Comparison of ENCODE assay signal across 19 cellular contexts in the genomic region with DNA sequence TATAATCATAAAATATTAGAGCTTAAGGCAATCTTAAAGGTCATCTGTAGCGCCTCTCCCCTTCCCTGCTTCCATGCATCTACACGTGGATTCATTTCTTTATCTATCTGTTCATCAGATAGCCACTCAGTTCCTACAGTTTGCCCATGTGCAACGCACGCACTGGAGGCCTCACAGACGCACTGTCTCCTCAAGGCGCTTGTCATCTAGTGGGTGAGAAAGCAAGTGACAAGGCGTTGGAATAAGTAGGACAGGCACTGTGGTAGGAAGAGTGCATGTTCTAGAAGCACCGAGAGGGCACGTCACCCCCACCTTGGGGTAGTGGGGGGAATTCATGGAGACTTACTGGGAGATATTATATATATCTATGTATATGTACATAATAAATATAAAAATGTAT. TPM values are rescaled to one million over a fixed set of nuclear protein-coding genes. Genes with fewer than 3 reads are reported as not detected.
DNase-seq lines count a peak whose midpoint lies in the region; ATAC-seq and TF ChIP-seq lines count a peak whose summit lies in the region.
"Had no signal": no experiment of that assay in that cellular context is flagged by ENCODE, and none has a peak within 500 bp of the region (broad histone marks: within the 10 kb centered on the region; RNA-seq: fewer than 3 reads in every experiment).

No MANE protein-coding gene starts in this region.

- 56 to 57% methylated on average over 9 of the region's 9 CpGs for WGBS in body of pancreas, 2 donors

- peaks cover 13% of the 10 kb centered on the region for H3K4me1 Mint-ChIP-seq in activated naive CD8-positive, alpha-beta T cell treated with anti-CD3 and anti-CD28 coated beads, Interleukin-2, amount 10 ng/mL, durations not matched to agents 7 days and 5 days
- peaks cover 8% of the 10 kb centered on the region for H3K4me1 Mint-ChIP-seq in activated naive CD8-positive, alpha-beta T cell treated with anti-CD3 and anti-CD28 coated beads for 36 hours
- H3K4me1 Mint-ChIP-seq in chondrocyte (ENCODE audit: low read depth) (peaks cover 39% of the 10 kb centered on the region), osteocyte (ENCODE audit: unreplicated experiment) (peaks cover 32% of the 10 kb centered on the region)

- peaks cover 19% of the 10 kb centered on the region for H3K27me3 Mint-ChIP-seq in activated naive CD8-positive, alpha-beta T cell treated with anti-CD3 and anti-CD28 coated beads, Interleukin-2, amount 10 ng/mL, durations not matched to agents 7 days and 5 days
- peaks cover 19% of the 10 kb centered on the region for H3K27me3 Mint-ChIP-seq in activated naive CD8-positive, alpha-beta T cell treated with anti-CD3 and anti-CD28 coated beads for 36 hours
- H3K27me3 Mint-ChIP-seq in chondrocyte (ENCODE audit: low read depth): peaks cover 2% of the 10 kb centered on the region
- H3K27me3 Mint-ChIP-seq in osteocyte (ENCODE audit: unreplicated experiment): peaks cover 2% of the 10 kb centered on the region

- H3K4me3 Mint-ChIP-seq in activated naive CD8-positive, alpha-beta T cell treated with anti-CD3 and anti-CD28 coated beads, Interleukin-2, amount 10 ng/mL, durations not matched to agents 7 days and 5 days: no peak overlapping the region
- no peak overlapping the region for H3K4me3 Mint-ChIP-seq in activated naive CD8-positive, alpha-beta T cell treated with anti-CD3 and anti-CD28 coated beads for 36 hours
- no peak overlapping the region for H3K4me3 Mint-ChIP-seq in chondrocyte (ENCODE audit: unreplicated experiment)
- no peak overlapping the region for H3K4me3 Mint-ChIP-seq in osteocyte (ENCODE audit: unreplicated experiment)
- H3K4me3 Mint-ChIP-seq: activated CD4-positive, alpha-beta T cell treated with anti-CD3 and anti-CD28 coated beads, Interleukin-2, amount 10 ng/mL, durations not matched to agents 24 days and 14 days; activated naive CD4-positive, alpha-beta T cell treated with anti-CD3 and anti-CD28 coated beads, Interleukin-2, amount 50 U/mL, for 24 hours; CD4-positive, alpha-beta T cell had no signal

- H3K36me3 Mint-ChIP-seq in activated naive CD8-positive, alpha-beta T cell treated with anti-CD3 and anti-CD28 coated beads, Interleukin-2, amount 10 ng/mL, durations not matched to agents 7 days and 5 days: no peaks in the 10 kb centered on the region
- no peaks in the 10 kb centered on the region for H3K36me3 Mint-ChIP-seq in activated naive CD8-positive, alpha-beta T cell treated with anti-CD3 and anti-CD28 coated beads for 36 hours
- H3K36me3 Mint-ChIP-seq in chondrocyte (ENCODE audit: low read depth) (no peaks in the 10 kb centered on the region), osteocyte (ENCODE audit: unreplicated experiment) (no peaks in the 10 kb centered on the region)
- H3K36me3 Mint-ChIP-seq: activated naive CD4-positive, alpha-beta T cell treated with anti-CD3 and anti-CD28 coated beads, Interleukin-2, amount 50 U/mL, for 24 hours had no signal

- H3K4me3 ChIP-seq in tibial artery (peak overlapping the region; percentile 30 to 39), body of pancreas (no peak overlapping the region)

- TF ChIP-seq CTCF in chondrocyte (IDR thresholded peaks at IDR 0.05): no peak
- no peak for TF ChIP-seq CTCF in osteocyte (IDR thresholded peaks at IDR 0.05)
- no peak for TF ChIP-seq CTCF in tibial artery (IDR thresholded peaks at IDR 0.05)
- TF ChIP-seq CTCF in body of pancreas (IDR thresholded peaks at IDR 0.05): no peak

- intact Hi-C loops in tibial artery (cut with DNase I; ENCODE audit: low total_unique reads): no loop called here
- intact Hi-C loops in body of pancreas (cut with DNase I): no loop called here

- no peaks in the 10 kb centered on the region for H3K27me3 ChIP-seq in tibial artery
- peaks cover 0 to 11% of the 10 kb centered on the region in 2 donors for H3K27me3 ChIP-seq in body of pancreas

- H3K4me1 ChIP-seq in tibial artery (peaks cover 0 to 44% (median 28%) of the 10 kb centered on the region in 4 donors), body of pancreas (peaks cover 9% of the 10 kb centered on the region)

- no peak for TF ChIP-seq POLR2A in body of pancreas (IDR thresholded peaks at IDR 0.05)

- H3K27ac ChIP-seq in tibial artery: peak overlapping the region; percentile 87 to 91
- no peak overlapping the region for H3K27ac ChIP-seq in body of pancreas

- POLR2A ChIA-PET in activated naive CD8-positive, alpha-beta T cell treated with anti-CD3 and anti-CD28 coated beads, Interleukin-2, amount 10 ng/mL, durations not matched to agents 7 days and 5 days (lab: Charles Lee): no interaction called here

- no peaks in the 10 kb centered on the region for H3K9me3 Mint-ChIP-seq in activated naive CD8-positive, alpha-beta T cell treated with anti-CD3 and anti-CD28 coated beads, Interleukin-2, amount 10 ng/mL, durations not matched to agents 7 days and 5 days
- no peaks in the 10 kb centered on the region for H3K9me3 Mint-ChIP-seq in activated naive CD8-positive, alpha-beta T cell treated with anti-CD3 and anti-CD28 coated beads for 36 hours
- H3K9me3 Mint-ChIP-seq in chondrocyte (ENCODE audit: low read depth) (no peaks in the 10 kb centered on the region), osteocyte (ENCODE audit: unreplicated experiment) (no peaks in the 10 kb centered on the region)
- H3K9me3 Mint-ChIP-seq: activated CD4-positive, alpha-beta T cell treated with anti-CD3 and anti-CD28 coated beads, Interleukin-2, amount 10 ng/mL, durations not matched to agents 24 days and 14 days; activated naive CD4-positive, alpha-beta T cell treated with anti-CD3 and anti-CD28 coated beads, Interleukin-2, amount 50 U/mL, for 24 hours; CD4-positive, alpha-beta T cell had no signal

- no peak for ATAC-seq in activated naive CD8-positive, alpha-beta T cell treated with anti-CD3 and anti-CD28 coated beads, Interleukin-2, amount 10 ng/mL, durations not matched to agents 7 days and 5 days (ENCODE audit: low read depth)
- no peak for ATAC-seq in body of pancreas

- no peak overlapping the region for H3K27ac Mint-ChIP-seq in activated naive CD8-positive, alpha-beta T cell treated with anti-CD3 and anti-CD28 coated beads, Interleukin-2, amount 10 ng/mL, durations not matched to agents 7 days and 5 days
- no peak overlapping the region for H3K27ac Mint-ChIP-seq in activated naive CD8-positive, alpha-beta T cell treated with anti-CD3 and anti-CD28 coated beads for 36 hours
- no peak overlapping the region for H3K27ac Mint-ChIP-seq in chondrocyte (ENCODE audit: unreplicated experiment)
- H3K27ac Mint-ChIP-seq in osteocyte (ENCODE audit: unreplicated experiment): peak overlapping the region; percentile 32
- H3K27ac Mint-ChIP-seq: activated CD4-positive, alpha-beta T cell treated with anti-CD3 and anti-CD28 coated beads, Interleukin-2, amount 10 ng/mL, durations not matched to agents 24 days and 14 days; activated naive CD4-positive, alpha-beta T cell treated with anti-CD3 and anti-CD28 coated beads, Interleukin-2, amount 50 U/mL, for 24 hours; CD4-positive, alpha-beta T cell had no signal

- H3K9me3 ChIP-seq in tibial artery (no peaks in the 10 kb centered on the region), body of pancreas (no peaks in the 10 kb centered on the region)

- no peaks in the 10 kb centered on the region for H3K36me3 ChIP-seq in tibial artery
- H3K36me3 ChIP-seq in body of pancreas (replicated peaks in 1 of 2; ENCODE audit: insufficient read depth in 1 of 2, low read depth in 2 of 2): no peaks in the 10 kb centered on the region

- peak; percentile 22 for DNase-seq in activated naive CD8-positive, alpha-beta T cell treated with anti-CD3 and anti-CD28 coated beads, Interleukin-2, amount 10 ng/mL, durations not matched to agents 7 days and 5 days
- no peak for DNase-seq in activated naive CD8-positive, alpha-beta T cell treated with anti-CD3 and anti-CD28 coated beads for 36 hours
- DNase-seq in chondrocyte (ENCODE audit: low spot score) (peak; percentile 59), osteocyte (ENCODE audit: extremely low spot score, unreplicated experiment) (no peak), tibial artery (peak in 1 of 2 donors; percentile 18), body of pancreas (no peak), epidermal melanocyte (ENCODE audit: insufficient read length, low spot score) (no peak), cerebellar nuclear complex (lab: John Stamatoyannopoulos, UW) (no peak)
- DNase-seq: ACHN; activated CD4-positive, alpha-beta T cell treated with anti-CD3 and anti-CD28 coated beads, Interleukin-2, amount 10 ng/mL, durations not matched to agents 24 days and 14 days; CD4-positive, alpha-beta T cell; DMS79 treated with DMSO at 0.1 percent for 48 hours; Karpas-422; NCI-H1105; NCI-H526 treated with DMSO at 0.1 percent for 48 hours; stimulated activated CD4-positive, alpha-beta T cell treated with anti-CD3 and anti-CD28 coated beads, Interleukin-4, amount 100 ng/mL, for 24 hours; stimulated activated CD8-positive, alpha-beta memory T cell treated with anti-CD3 and anti-CD28 coated beads, Interleukin-4, amount 100 ng/mL, for 48 hours; trophoblast cell had no signal

RNA-seq across cellular contexts. Expression of a gene that starts 20.8 kb away (rescaled TPM):
- total RNA-seq in activated naive CD8-positive, alpha-beta T cell treated with anti-CD3 and anti-CD28 coated beads, Interleukin-2, amount 10 ng/mL, durations not matched to agents 7 days and 5 days: 10 to 100 TPM; 21.1 to 23.7 TPM
- total RNA-seq in activated naive CD8-positive, alpha-beta T cell treated with anti-CD3 and anti-CD28 coated beads for 36 hours: 10 to 100 TPM; 18.3 to 21.2 TPM
- 94.2 to 185 TPM (median 105 TPM) in 3 replicates for total RNA-seq in chondrocyte
- total RNA-seq in osteocyte: 170 and 177 TPM in 2 replicates
- 10 to 100 TPM in 1 of 2 donors, 1 to 10 TPM in 1; 9.6 to 13.2 TPM for total RNA-seq in body of pancreas

Comparison
In these comparisons a context has a peak if more than half of its experiments do, and no peak if none do; other contexts are left out.
1. DNase-seq: peak in activated naive CD8-positive, alpha-beta T cell treated with anti-CD3 and anti-CD28 coated beads, Interleukin-2, amount 10 ng/mL, durations not matched to agents 7 days and 5 days (single experiment) and chondrocyte (single experiment); none in activated naive CD8-positive, alpha-beta T cell treated with anti-CD3 and anti-CD28 coated beads for 36 hours (single experiment), osteocyte (single experiment), body of pancreas (0 of 4), epidermal melanocyte (single experiment) and cerebellar nuclear complex (0 of 2).
2. H3K27ac ChIP-seq: peak in tibial artery (2 of 2); none in body of pancreas (0 of 4).
3. H3K4me3 ChIP-seq: peak in tibial artery (2 of 2); none in body of pancreas (0 of 2).